In genomic region chr11:71078482-71078881, GRCh38 we compare ENCODE assay signal across 1 cellular context.
TF ChIP-seq lines count a peak whose summit lies in the region.

No MANE protein-coding gene starts in this region.

TF ChIP-seq in K562, 482 proteins besides CTCF, POLR2A, EP300 and RAD21 (continued from another document):
- no peak for TF ChIP-seq E2F8 (IDR thresholded peaks at IDR 0.05; ENCODE audit: low read depth, partially characterized antibody)
- 0 out of 2 replicates have a peak, but pooled peaks have one; percentile 9 for TF ChIP-seq PKNOX1 (IDR thresholded peaks at IDR 0.05)
- no peak for TF ChIP-seq FOXM1 (IDR thresholded peaks at IDR 0.05; ENCODE audit: low read depth)
- no peak for TF ChIP-seq FOXM1 (CRISPR knock-in tag; IDR thresholded peaks at IDR 0.05; ENCODE audit: low read depth)
- no peak for TF ChIP-seq ZNF263 (CRISPR knock-in tag; IDR thresholded peaks at IDR 0.05; ENCODE audit: borderline replicate concordance)
- no peak for TF ChIP-seq U2AF1 (optimal IDR thresholded peaks at IDR 0.05; ENCODE audit: low read depth, low read length)
